ENCODE assay signal across 1 cellular context in the genomic region with DNA sequence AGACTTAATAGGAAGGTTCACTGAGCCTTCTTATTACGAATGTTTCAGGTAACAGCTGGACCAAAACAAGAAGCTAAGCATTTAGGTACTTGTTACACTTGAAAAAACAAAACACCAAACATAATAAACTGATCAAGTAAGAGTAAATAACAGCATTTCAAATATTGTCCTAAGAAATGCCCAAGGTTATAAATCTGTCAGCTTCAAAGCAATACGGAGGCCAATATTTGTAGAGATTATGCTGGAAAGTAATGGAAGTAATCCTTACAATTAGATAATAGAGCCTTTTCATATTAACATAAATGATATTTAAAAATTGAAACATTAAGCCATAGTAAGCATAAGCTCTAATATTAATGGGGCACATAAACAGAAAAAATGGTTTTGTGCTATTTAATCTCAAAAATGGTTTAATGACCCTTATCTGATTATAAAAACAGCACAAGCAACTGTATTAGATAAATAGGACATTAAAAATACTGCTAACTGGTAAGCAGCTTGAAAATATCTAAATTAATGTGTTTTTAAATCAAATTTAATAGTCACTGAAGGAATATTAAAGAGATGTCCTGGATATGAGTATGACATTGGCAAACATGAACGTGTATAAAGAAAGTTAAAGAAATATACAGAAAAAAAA.
TF ChIP-seq lines count a peak whose summit lies in the region.

No MANE protein-coding gene starts in this region.

TF ChIP-seq in IMR-90, 13 proteins besides CTCF, POLR2A, EP300 and RAD21:
- TF ChIP-seq RCOR1 (IDR thresholded peaks at IDR 0.05; ENCODE audit: insufficient replicate concordance, low read length) (no peak), MAZ (IDR thresholded peaks at IDR 0.05; ENCODE audit: borderline replicate concordance, low read depth, low read length) (no peak), ELK1 (IDR thresholded peaks at IDR 0.05; ENCODE audit: borderline replicate concordance, low read depth, low read length) (no peak), SMC3 (IDR thresholded peaks at IDR 0.05; ENCODE audit: low read depth, low read length) (no peak), MXI1 (IDR thresholded peaks at IDR 0.05; ENCODE audit: borderline replicate concordance, low read depth, low read length) (no peak), CEBPB (IDR thresholded peaks at IDR 0.05; ENCODE audit: low read depth, low read length) (no peak), BHLHE40 (IDR thresholded peaks at IDR 0.05; ENCODE audit: low read depth, low read length) (no peak), FOS (IDR thresholded peaks at IDR 0.05; ENCODE audit: low read depth, low read length) (no peak), RFX5 (IDR thresholded peaks at IDR 0.05; ENCODE audit: low read depth, low read length) (no peak), CHD1 (IDR thresholded peaks at IDR 0.05; ENCODE audit: low read depth, low read length) (no peak), NFE2L2 (IDR thresholded peaks at IDR 0.05; ENCODE audit: low read depth, low read length) (no peak), MAFK (IDR thresholded peaks at IDR 0.05; ENCODE audit: low read depth, low read length) (no peak)
- TF ChIP-seq, protein P1, sequence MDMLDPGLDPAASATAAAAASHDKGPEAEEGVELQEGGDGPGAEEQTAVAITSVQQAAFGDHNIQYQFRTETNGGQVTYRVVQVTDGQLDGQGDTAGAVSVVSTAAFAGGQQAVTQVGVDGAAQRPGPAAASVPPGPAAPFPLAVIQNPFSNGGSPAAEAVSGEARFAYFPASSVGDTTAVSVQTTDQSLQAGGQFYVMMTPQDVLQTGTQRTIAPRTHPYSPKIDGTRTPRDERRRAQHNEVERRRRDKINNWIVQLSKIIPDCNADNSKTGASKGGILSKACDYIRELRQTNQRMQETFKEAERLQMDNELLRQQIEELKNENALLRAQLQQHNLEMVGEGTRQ (IDR thresholded peaks at IDR 0.05; ENCODE audit: low read depth, low read length), result no peak
